Comparison of ENCODE assay signal across 16 cellular contexts in the genomic region with DNA sequence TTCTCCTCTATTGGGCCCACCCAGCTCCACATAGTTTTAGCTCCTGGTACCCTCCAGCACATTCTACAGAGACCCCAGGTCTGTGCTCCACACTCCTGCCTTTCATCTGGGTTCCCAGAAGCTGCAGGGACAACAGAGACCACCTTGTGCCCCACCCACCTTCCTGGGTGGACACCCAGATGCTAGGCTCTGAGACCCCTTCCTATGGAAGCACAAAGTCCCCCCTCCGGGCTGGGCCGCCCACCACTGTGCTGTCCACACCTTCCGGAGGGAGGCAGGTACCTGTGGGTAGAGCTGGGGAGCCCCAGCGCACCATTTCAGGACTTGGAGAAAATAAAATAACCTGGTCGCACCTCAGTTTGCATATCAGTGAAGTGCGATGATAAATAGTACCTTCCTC.
"Had no signal": no experiment of that assay in that cellular context is flagged by ENCODE, and none has a peak within 500 bp of the region (broad histone marks: within the 10 kb centered on the region; RNA-seq: fewer than 3 reads in every experiment).

No MANE protein-coding gene starts in this region.

- DNase-seq: effector memory CD8-positive, alpha-beta T cell; gastrocnemius medialis; left colon; left ventricle myocardium superior; mesendoderm; naive thymus-derived CD8-positive, alpha-beta T cell; right cardiac atrium; stimulated activated CD4-positive, alpha-beta T cell treated with anti-CD3 and anti-CD28 coated beads, Interleukin-2, amount 100 ng/mL, for 48 hours; stimulated activated naive CD4-positive, alpha-beta T cell treated with Interleukin-2 at 50 U/mL for 16 hours; tibial artery; upper lobe of right lung had no signal

- ATAC-seq: effector memory CD8-positive, alpha-beta T cell; gastrocnemius medialis; left colon; left ventricle myocardium superior; naive thymus-derived CD8-positive, alpha-beta T cell; upper lobe of right lung had no signal

- H3K36me3 ChIP-seq: esophagus muscularis mucosa, gastrocnemius medialis, tibial artery, upper lobe of right lung had no signal

- H3K4me3 ChIP-seq: esophagus muscularis mucosa, gastrocnemius medialis, lung, smooth muscle cell, tibial artery, upper lobe of right lung had no signal

- H3K27ac ChIP-seq: epithelial cell of prostate, esophagus muscularis mucosa, gastrocnemius medialis, tibial artery, upper lobe of right lung had no signal

- H3K4me1 ChIP-seq: gastrocnemius medialis had no signal

- H3K36me3 Mint-ChIP-seq: naive thymus-derived CD8-positive, alpha-beta T cell had no signal

- H3K4me3 Mint-ChIP-seq: dendritic cell treated with granulocyte-macrophage colony-stimulating factor and Interleukin-4, amounts not matched to agents 40 ng/mL and 50 ng/mL, for 4 days; effector memory CD8-positive, alpha-beta T cell; naive thymus-derived CD8-positive, alpha-beta T cell had no signal

- H3K9me3 Mint-ChIP-seq: dendritic cell treated with granulocyte-macrophage colony-stimulating factor and Interleukin-4, amounts not matched to agents 40 ng/mL and 50 ng/mL, for 4 days; effector memory CD8-positive, alpha-beta T cell; naive thymus-derived CD8-positive, alpha-beta T cell had no signal

- H3K9me3 ChIP-seq: esophagus muscularis mucosa, gastrocnemius medialis, tibial artery, upper lobe of right lung had no signal

- H3K27ac Mint-ChIP-seq: dendritic cell treated with granulocyte-macrophage colony-stimulating factor and Interleukin-4, amounts not matched to agents 40 ng/mL and 50 ng/mL, for 4 days; effector memory CD8-positive, alpha-beta T cell had no signal
